In the genomic region with DNA sequence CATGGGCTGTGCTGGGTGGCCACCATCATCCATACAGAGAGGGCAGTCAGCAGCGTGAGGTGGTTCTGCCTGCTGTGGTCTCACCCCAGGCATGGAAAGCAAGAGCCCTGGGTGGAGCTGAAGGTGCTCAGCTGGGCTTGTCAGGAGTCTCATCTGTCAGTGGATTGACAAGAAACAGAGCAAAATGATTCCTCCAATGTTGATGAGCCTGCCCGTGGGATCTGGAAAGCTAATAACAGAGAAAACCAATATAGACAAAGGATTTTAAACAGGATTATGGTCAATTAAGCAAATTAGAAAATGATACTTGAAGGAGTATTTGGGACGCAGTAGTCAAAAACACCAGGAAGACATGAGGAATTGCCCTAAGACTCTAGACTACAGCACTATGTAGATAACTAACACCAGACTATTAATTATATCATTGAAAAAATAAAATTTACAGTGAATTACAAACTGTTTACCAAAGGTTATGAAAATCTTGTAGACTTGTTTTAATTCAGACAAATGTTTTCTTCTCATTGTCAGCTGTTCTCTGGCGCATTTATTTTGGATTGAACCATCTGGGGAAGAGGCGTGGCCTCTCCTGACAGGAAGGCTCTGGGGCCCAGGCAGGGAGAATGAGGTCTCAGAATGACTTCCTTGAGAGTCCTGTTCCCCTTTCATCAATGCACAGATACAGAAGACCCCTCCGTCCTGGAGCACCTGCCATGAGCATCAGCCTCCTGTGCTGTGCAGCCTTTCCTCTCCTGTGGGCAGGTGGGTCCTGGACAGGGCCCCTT, we compare ENCODE assay signal across 20 cellular contexts.
DNase-seq lines count a peak whose midpoint lies in the region; ATAC-seq, FAIRE-seq and TF ChIP-seq lines count a peak whose summit lies in the region.
"Had no signal": no experiment of that assay in that cellular context is flagged by ENCODE, and none has a peak within 500 bp of the region (broad histone marks: within the 10 kb centered on the region; RNA-seq: fewer than 3 reads in every experiment).

No MANE protein-coding gene starts in this region.

- H3K27me3 Mint-ChIP-seq in activated CD4-positive, alpha-beta T cell treated with anti-CD3 and anti-CD28 coated beads, Interleukin-2, amount 10 ng/mL, durations not matched to agents 7 days and 5 days = peaks cover 3% of the 10 kb centered on the region
- H3K27me3 Mint-ChIP-seq in T-cell = no peaks in the 10 kb centered on the region

- no peak for TF ChIP-seq CTCF in DND-41 (IDR thresholded peaks at IDR 0.05; ENCODE audit: borderline replicate concordance, extremely low read depth, low read length, poor library complexity, severe bottlenecking)

- H3K4me3 ChIP-seq in BLaER1 = no peak overlapping the region
- H3K4me3 ChIP-seq in DND-41 (ENCODE audit: low read depth in 1 of 2, low read length in 2 of 2) = no peak overlapping the region

- H4K20me1 ChIP-seq in BLaER1 (no peaks in the 10 kb centered on the region), DND-41 (ENCODE audit: insufficient read depth, low read length) (no peaks in the 10 kb centered on the region)

- H3K9me3 ChIP-seq in BLaER1 = peaks cover 6% of the 10 kb centered on the region; the same call in 1 of the 2 replicates
- H3K9me3 ChIP-seq in DND-41 (ENCODE audit: insufficient read depth, low read length, severe bottlenecking) = no peaks in the 10 kb centered on the region

- peaks cover 4% of the 10 kb centered on the region; the same call in 1 of the 2 replicates for H3K79me2 ChIP-seq in DND-41 (ENCODE audit: insufficient read depth, low read length)

- POLR2A ChIA-PET in activated CD4-positive, alpha-beta T cell treated with anti-CD3 and anti-CD28 coated beads, Interleukin-2, amount 10 ng/mL, durations not matched to agents 7 days and 5 days (lab: Charles Lee) = no interaction called here
- POLR2A ChIA-PET in T-cell (lab: Charles Lee) = interaction anchor here in 1 of 2 donors (0.6 kb wide), 1 partner anchor 21 kb away, joined by 3 read pairs; no protein-coding TSS in a partner anchor

- H3K4me1 Mint-ChIP-seq in activated CD4-positive, alpha-beta T cell treated with anti-CD3 and anti-CD28 coated beads, Interleukin-2, amount 10 ng/mL, durations not matched to agents 7 days and 5 days = peaks cover 22% of the 10 kb centered on the region
- H3K4me1 Mint-ChIP-seq in T-cell = peaks cover 48 to 79% (median 74%) of the 10 kb centered on the region in 3 donors

- no peak; the same call in 2 of the 3 replicates for ATAC-seq in DND-41 (ENCODE audit: insufficient read depth, low read depth)
- ATAC-seq in T-cell (replicated peaks in 1 of 4) = no peak
- ATAC-seq in HG02852 (IDR thresholded peaks at IDR 0.05; ENCODE audit: unreplicated experiment) = no peak
- ATAC-seq in GM19035 (IDR thresholded peaks at IDR 0.05; ENCODE audit: unreplicated experiment) = no peak
- ATAC-seq: SK-N-SH treated with all-trans-retinoic acid at 6 μM for 48 hours had no signal

- H3K4me1 ChIP-seq in BLaER1 = peaks cover 52% of the 10 kb centered on the region
- peaks cover 34% of the 10 kb centered on the region for H3K4me1 ChIP-seq in DND-41 (ENCODE audit: insufficient read depth, low read length)

- H2AFZ ChIP-seq in DND-41 (ENCODE audit: low read depth, low read length) = no peak overlapping the region

- H3K4me3 Mint-ChIP-seq in activated CD4-positive, alpha-beta T cell treated with anti-CD3 and anti-CD28 coated beads, Interleukin-2, amount 10 ng/mL, durations not matched to agents 7 days and 5 days = peak overlapping the region; percentile 43
- peak overlapping the region; percentile 25 to 68 (median 37) for H3K4me3 Mint-ChIP-seq in T-cell
- H3K4me3 Mint-ChIP-seq: CD14-positive monocyte had no signal

- H3K36me3 Mint-ChIP-seq in activated CD4-positive, alpha-beta T cell treated with anti-CD3 and anti-CD28 coated beads, Interleukin-2, amount 10 ng/mL, durations not matched to agents 7 days and 5 days (ENCODE audit: low read depth) = no peaks in the 10 kb centered on the region
- H3K36me3 Mint-ChIP-seq in T-cell = peaks cover 3% of the 10 kb centered on the region

- no peak for FAIRE-seq in GM12891 (lab: Jason Lieb, UNC)
- FAIRE-seq: A204.1 had no signal

- no peak overlapping the region for H3K9ac ChIP-seq in BLaER1
- H3K9ac ChIP-seq in DND-41 (ENCODE audit: low read depth, low read length) = no peak overlapping the region

- no peak overlapping the region for H3K27ac Mint-ChIP-seq in activated CD4-positive, alpha-beta T cell treated with anti-CD3 and anti-CD28 coated beads, Interleukin-2, amount 10 ng/mL, durations not matched to agents 7 days and 5 days
- H3K27ac Mint-ChIP-seq in T-cell = peak overlapping the region; percentile 65 to 68
- H3K27ac Mint-ChIP-seq: CD14-positive monocyte had no signal

- no peak for TF ChIP-seq POLR2A in GM12891 (IDR thresholded peaks at IDR 0.05; ENCODE audit: low read depth, low read length)

- H3K27ac ChIP-seq in BLaER1 (no peak overlapping the region), DND-41 (ENCODE audit: low read length) (peak overlapping the region; percentile 60)

- H3K4me2 ChIP-seq in BLaER1 (peak overlapping the region; percentile 59), DND-41 (ENCODE audit: insufficient read depth, low read length) (no peak overlapping the region)

- no peak for DNase-seq in activated CD4-positive, alpha-beta T cell treated with anti-CD3 and anti-CD28 coated beads, Interleukin-2, amount 10 ng/mL, durations not matched to agents 7 days and 5 days
- DNase-seq in activated CD4-positive, alpha-beta T cell treated with anti-CD3 and anti-CD28 coated beads for 1 hour = no peak
- no peak for DNase-seq in DND-41
- no peak for DNase-seq in T-cell
- no peak for DNase-seq in GM12891 (ENCODE audit: insufficient read length, low spot score)
- DNase-seq: Calu3; GOT3; Karpas-422; NCI-H1105 treated with DMSO at 0.1 percent for 48 hours; NCI-H1694 treated with DMSO at 0.1 percent for 48 hours; NCI-H345; NCI-H526; NK-92 treated with Interleukin-12 subunit alpha and Interleukin-12 subunit beta, amount 100 ng/mL, for 24 hours; SHP77 had no signal

- H3K36me3 ChIP-seq in BLaER1 = no peaks in the 10 kb centered on the region
- no peaks in the 10 kb centered on the region for H3K36me3 ChIP-seq in DND-41 (ENCODE audit: insufficient read depth, low read length)

- CTCF ChIA-PET in activated CD4-positive, alpha-beta T cell treated with anti-CD3 and anti-CD28 coated beads, Interleukin-2, amount 10 ng/mL, durations not matched to agents 7 days and 5 days (lab: Charles Lee) = interaction anchor here (0.7 to 2.0 kb wide), 5 partner anchors 9 to 83 kb away, joined by 3 to 4 read pairs (median 3); no protein-coding TSS in a partner anchor
- CTCF ChIA-PET in T-cell (lab: Charles Lee) = interaction anchor here (1.6 to 2.0 kb wide), 2 partner anchors 9 kb away, joined by 3 to 6 read pairs; no protein-coding TSS in a partner anchor

- H3K9me3 Mint-ChIP-seq in activated CD4-positive, alpha-beta T cell treated with anti-CD3 and anti-CD28 coated beads, Interleukin-2, amount 10 ng/mL, durations not matched to agents 7 days and 5 days = no peaks in the 10 kb centered on the region
- no peaks in the 10 kb centered on the region for H3K9me3 Mint-ChIP-seq in T-cell
- H3K9me3 Mint-ChIP-seq: CD14-positive monocyte had no signal

- H3K27me3 ChIP-seq in BLaER1 (no peaks in the 10 kb centered on the region), DND-41 (ENCODE audit: insufficient read depth, low read length, poor library complexity) (no peaks in the 10 kb centered on the region)

TF ChIP-seq in GM12891, 5 proteins besides CTCF, POLR2A, EP300 and RAD21:
- TF ChIP-seq POLR2AphosphoS5 (IDR thresholded peaks at IDR 0.05; ENCODE audit: low read depth, low read length) = no peak
- no peak for TF ChIP-seq TAF1 (IDR thresholded peaks at IDR 0.05; ENCODE audit: low read depth, low read length)
- no peak for TF ChIP-seq PAX5 (IDR thresholded peaks at IDR 0.05; ENCODE audit: insufficient read depth, low read length, severe bottlenecking)
- no peak for TF ChIP-seq POU2F2 (IDR thresholded peaks at IDR 0.05; ENCODE audit: low read depth, low read length)
- no peak for TF ChIP-seq SPI1 (IDR thresholded peaks at IDR 0.05; ENCODE audit: low read depth, low read length)
TF ChIP-seq in GM12891: peak in this region for 0.
